Comparison of ENCODE assay signal across 1 cellular context in genomic region chr16:21526923-21527807, GRCh38.
TF ChIP-seq lines count a peak whose summit lies in the region.

No MANE protein-coding gene starts in this region.

TF ChIP-seq in HepG2, 621 proteins besides CTCF, POLR2A, EP300 and RAD21 (continued from another document and continues in another):
- TF ChIP-seq ZSCAN5A (CRISPR knock-in tag; IDR thresholded peaks at IDR 0.05; ENCODE audit: borderline replicate concordance) = no peak
- 0 out of 2 replicates have a peak, but pooled peaks have one; percentile 38 for TF ChIP-seq ZNF776 (CRISPR knock-in tag; IDR thresholded peaks at IDR 0.05)
- no peak for TF ChIP-seq GABPB1 (CRISPR knock-in tag; IDR thresholded peaks at IDR 0.05)
- no peak for TF ChIP-seq ZNF770 (CRISPR knock-in tag; IDR thresholded peaks at IDR 0.05)
- no peak for TF ChIP-seq FOXA1 (IDR thresholded peaks at IDR 0.05)
- 0 out of 2 replicates have a peak, but pooled peaks have one; percentile 36 for TF ChIP-seq FOXA1 (CRISPR knock-in tag; IDR thresholded peaks at IDR 0.05)
- no peak for TF ChIP-seq ZNF510 (CRISPR knock-in tag; IDR thresholded peaks at IDR 0.05; ENCODE audit: low read depth)
- no peak for TF ChIP-seq ZNF564 (CRISPR knock-in tag; IDR thresholded peaks at IDR 0.05)
- TF ChIP-seq ZNF180 (CRISPR knock-in tag; IDR thresholded peaks at IDR 0.05; ENCODE audit: borderline replicate concordance, low read depth) = no peak
- TF ChIP-seq IRF2 (CRISPR knock-in tag; IDR thresholded peaks at IDR 0.05) = peak; percentile 31; the same call in 1 of the 2 replicates
- TF ChIP-seq SNAI1 (CRISPR knock-in tag; IDR thresholded peaks at IDR 0.05; ENCODE audit: borderline replicate concordance) = peak; percentile 80; the same call in 1 of the 2 replicates
- no peak for TF ChIP-seq STAT5B (CRISPR knock-in tag; IDR thresholded peaks at IDR 0.05)
- 0 out of 2 replicates have a peak, but pooled peaks have one; percentile 37 for TF ChIP-seq ZNF230 (CRISPR knock-in tag; IDR thresholded peaks at IDR 0.05)
- peak; percentile 33; the same call in 1 of the 2 replicates for TF ChIP-seq ZNF572 (CRISPR knock-in tag; IDR thresholded peaks at IDR 0.05)
- no peak for TF ChIP-seq NR1H2 (CRISPR knock-in tag; IDR thresholded peaks at IDR 0.05; ENCODE audit: borderline replicate concordance, low read depth)
- TF ChIP-seq ZNF549 (CRISPR knock-in tag; IDR thresholded peaks at IDR 0.05) = no peak
- no peak for TF ChIP-seq SMARCE1 (IDR thresholded peaks at IDR 0.05; ENCODE audit: borderline replicate concordance)
- TF ChIP-seq ZNF317 (CRISPR knock-in tag; IDR thresholded peaks at IDR 0.05) = no peak
- no peak; the same call in 1 of the 2 replicates for TF ChIP-seq RFX5 (IDR thresholded peaks at IDR 0.05; ENCODE audit: low read depth, low read length)
- TF ChIP-seq ZNF274 (CRISPR knock-in tag; IDR thresholded peaks at IDR 0.05) = no peak
- TF ChIP-seq TEAD2 (CRISPR knock-in tag; IDR thresholded peaks at IDR 0.05) = no peak
- no peak for TF ChIP-seq HMGA1 (CRISPR knock-in tag; conservative IDR thresholded peaks at IDR 0.05)
- TF ChIP-seq SP1 (IDR thresholded peaks at IDR 0.05) = no peak
- TF ChIP-seq SP1 (CRISPR knock-in tag; IDR thresholded peaks at IDR 0.05) = no peak
- no peak; the same call in 1 of the 2 replicates for TF ChIP-seq ZNF34 (CRISPR knock-in tag; IDR thresholded peaks at IDR 0.05; ENCODE audit: borderline replicate concordance)
- no peak for TF ChIP-seq ZNF468 (CRISPR knock-in tag; IDR thresholded peaks at IDR 0.05)
- no peak for TF ChIP-seq ZNF563 (CRISPR knock-in tag; IDR thresholded peaks at IDR 0.05)
- TF ChIP-seq CREM (IDR thresholded peaks at IDR 0.05) = no peak
- no peak for TF ChIP-seq CREM (CRISPR knock-in tag; IDR thresholded peaks at IDR 0.05)
- TF ChIP-seq, protein P1, sequence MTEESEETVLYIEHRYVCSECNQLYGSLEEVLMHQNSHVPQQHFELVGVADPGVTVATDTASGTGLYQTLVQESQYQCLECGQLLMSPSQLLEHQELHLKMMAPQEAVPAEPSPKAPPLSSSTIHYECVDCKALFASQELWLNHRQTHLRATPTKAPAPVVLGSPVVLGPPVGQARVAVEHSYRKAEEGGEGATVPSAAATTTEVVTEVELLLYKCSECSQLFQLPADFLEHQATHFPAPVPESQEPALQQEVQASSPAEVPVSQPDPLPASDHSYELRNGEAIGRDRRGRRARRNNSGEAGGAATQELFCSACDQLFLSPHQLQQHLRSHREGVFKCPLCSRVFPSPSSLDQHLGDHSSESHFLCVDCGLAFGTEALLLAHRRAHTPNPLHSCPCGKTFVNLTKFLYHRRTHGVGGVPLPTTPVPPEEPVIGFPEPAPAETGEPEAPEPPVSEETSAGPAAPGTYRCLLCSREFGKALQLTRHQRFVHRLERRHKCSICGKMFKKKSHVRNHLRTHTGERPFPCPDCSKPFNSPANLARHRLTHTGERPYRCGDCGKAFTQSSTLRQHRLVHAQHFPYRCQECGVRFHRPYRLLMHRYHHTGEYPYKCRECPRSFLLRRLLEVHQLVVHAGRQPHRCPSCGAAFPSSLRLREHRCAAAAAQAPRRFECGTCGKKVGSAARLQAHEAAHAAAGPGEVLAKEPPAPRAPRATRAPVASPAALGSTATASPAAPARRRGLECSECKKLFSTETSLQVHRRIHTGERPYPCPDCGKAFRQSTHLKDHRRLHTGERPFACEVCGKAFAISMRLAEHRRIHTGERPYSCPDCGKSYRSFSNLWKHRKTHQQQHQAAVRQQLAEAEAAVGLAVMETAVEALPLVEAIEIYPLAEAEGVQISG (CRISPR knock-in tag; IDR thresholded peaks at IDR 0.05) = no peak; the same call in 1 of the 2 replicates
- TF ChIP-seq ZSCAN21 (CRISPR knock-in tag; IDR thresholded peaks at IDR 0.05; ENCODE audit: borderline replicate concordance) = no peak
- TF ChIP-seq LRRFIP1 (CRISPR knock-in tag; conservative IDR thresholded peaks at IDR 0.05) = no peak
- TF ChIP-seq GPN1 (CRISPR knock-in tag; IDR thresholded peaks at IDR 0.05; ENCODE audit: borderline replicate concordance) = no peak
- TF ChIP-seq ZBTB10 (CRISPR knock-in tag; IDR thresholded peaks at IDR 0.05; ENCODE audit: borderline replicate concordance) = peak; percentile 58; the same call in 1 of the 2 replicates
- TF ChIP-seq ZBTB7B (CRISPR knock-in tag; IDR thresholded peaks at IDR 0.05) = peak; percentile 71; the same call in 1 of the 2 replicates
- TF ChIP-seq, protein P2, sequence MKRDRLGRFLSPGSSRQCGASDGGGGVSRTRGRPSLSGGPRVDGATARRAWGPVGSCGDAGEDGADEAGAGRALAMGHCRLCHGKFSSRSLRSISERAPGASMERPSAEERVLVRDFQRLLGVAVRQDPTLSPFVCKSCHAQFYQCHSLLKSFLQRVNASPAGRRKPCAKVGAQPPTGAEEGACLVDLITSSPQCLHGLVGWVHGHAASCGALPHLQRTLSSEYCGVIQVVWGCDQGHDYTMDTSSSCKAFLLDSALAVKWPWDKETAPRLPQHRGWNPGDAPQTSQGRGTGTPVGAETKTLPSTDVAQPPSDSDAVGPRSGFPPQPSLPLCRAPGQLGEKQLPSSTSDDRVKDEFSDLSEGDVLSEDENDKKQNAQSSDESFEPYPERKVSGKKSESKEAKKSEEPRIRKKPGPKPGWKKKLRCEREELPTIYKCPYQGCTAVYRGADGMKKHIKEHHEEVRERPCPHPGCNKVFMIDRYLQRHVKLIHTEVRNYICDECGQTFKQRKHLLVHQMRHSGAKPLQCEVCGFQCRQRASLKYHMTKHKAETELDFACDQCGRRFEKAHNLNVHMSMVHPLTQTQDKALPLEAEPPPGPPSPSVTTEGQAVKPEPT (CRISPR knock-in tag; IDR thresholded peaks at IDR 0.05; ENCODE audit: low read depth) = peak; percentile 74; the same call in 1 of the 2 replicates
- no peak for TF ChIP-seq ZNF878 (CRISPR knock-in tag; IDR thresholded peaks at IDR 0.05)
- TF ChIP-seq TCF7 (IDR thresholded peaks at IDR 0.05; ENCODE audit: low read depth) = peak; percentile 21; the same call in 1 of the 2 replicates
- no peak for TF ChIP-seq XRCC5 (optimal IDR thresholded peaks at IDR 0.05; ENCODE audit: low read length)
- TF ChIP-seq TRIM24 (CRISPR knock-in tag; IDR thresholded peaks at IDR 0.05) = no peak
- no peak; the same call in 1 of the 2 replicates for TF ChIP-seq ZFP37 (CRISPR knock-in tag; IDR thresholded peaks at IDR 0.05; ENCODE audit: borderline replicate concordance)
- no peak for TF ChIP-seq JARID2 (CRISPR knock-in tag; IDR thresholded peaks at IDR 0.05; ENCODE audit: insufficient replicate concordance)
- TF ChIP-seq, protein P3, sequence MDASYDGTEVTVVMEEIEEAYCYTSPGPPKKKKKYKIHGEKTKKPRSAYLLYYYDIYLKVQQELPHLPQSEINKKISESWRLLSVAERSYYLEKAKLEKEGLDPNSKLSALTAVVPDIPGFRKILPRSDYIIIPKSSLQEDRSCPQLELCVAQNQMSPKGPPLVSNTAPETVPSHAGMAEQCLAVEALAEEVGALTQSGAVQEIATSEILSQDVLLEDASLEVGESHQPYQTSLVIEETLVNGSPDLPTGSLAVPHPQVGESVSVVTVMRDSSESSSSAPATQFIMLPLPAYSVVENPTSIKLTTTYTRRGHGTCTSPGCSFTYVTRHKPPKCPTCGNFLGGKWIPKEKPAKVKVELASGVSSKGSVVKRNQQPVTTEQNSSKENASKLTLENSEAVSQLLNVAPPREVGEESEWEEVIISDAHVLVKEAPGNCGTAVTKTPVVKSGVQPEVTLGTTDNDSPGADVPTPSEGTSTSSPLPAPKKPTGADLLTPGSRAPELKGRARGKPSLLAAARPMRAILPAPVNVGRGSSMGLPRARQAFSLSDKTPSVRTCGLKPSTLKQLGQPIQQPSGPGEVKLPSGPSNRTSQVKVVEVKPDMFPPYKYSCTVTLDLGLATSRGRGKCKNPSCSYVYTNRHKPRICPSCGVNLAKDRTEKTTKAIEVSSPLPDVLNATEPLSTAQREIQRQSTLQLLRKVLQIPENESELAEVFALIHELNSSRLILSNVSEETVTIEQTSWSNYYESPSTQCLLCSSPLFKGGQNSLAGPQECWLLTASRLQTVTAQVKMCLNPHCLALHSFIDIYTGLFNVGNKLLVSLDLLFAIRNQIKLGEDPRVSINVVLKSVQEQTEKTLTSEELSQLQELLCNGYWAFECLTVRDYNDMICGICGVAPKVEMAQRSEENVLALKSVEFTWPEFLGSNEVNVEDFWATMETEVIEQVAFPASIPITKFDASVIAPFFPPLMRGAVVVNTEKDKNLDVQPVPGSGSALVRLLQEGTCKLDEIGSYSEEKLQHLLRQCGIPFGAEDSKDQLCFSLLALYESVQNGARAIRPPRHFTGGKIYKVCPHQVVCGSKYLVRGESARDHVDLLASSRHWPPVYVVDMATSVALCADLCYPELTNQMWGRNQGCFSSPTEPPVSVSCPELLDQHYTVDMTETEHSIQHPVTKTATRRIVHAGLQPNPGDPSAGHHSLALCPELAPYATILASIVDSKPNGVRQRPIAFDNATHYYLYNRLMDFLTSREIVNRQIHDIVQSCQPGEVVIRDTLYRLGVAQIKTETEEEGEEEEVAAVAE (CRISPR knock-in tag; IDR thresholded peaks at IDR 0.05; ENCODE audit: borderline replicate concordance) = no peak
- no peak for TF ChIP-seq ZNF772 (CRISPR knock-in tag; IDR thresholded peaks at IDR 0.05)
- no peak for TF ChIP-seq RFXAP (CRISPR knock-in tag; IDR thresholded peaks at IDR 0.05; ENCODE audit: borderline replicate concordance)
- no peak for TF ChIP-seq GATA4 (IDR thresholded peaks at IDR 0.05; ENCODE audit: borderline replicate concordance, low read depth)
- peak; percentile 89 for TF ChIP-seq ZNF292 (CRISPR knock-in tag; IDR thresholded peaks at IDR 0.05; ENCODE audit: borderline replicate concordance, low read depth)
- 0 out of 2 replicates have a peak, but pooled peaks have one; percentile 22 for TF ChIP-seq REPIN1 (CRISPR knock-in tag; IDR thresholded peaks at IDR 0.05; ENCODE audit: borderline replicate concordance, low read depth)
- no peak for TF ChIP-seq PLRG1 (conservative IDR thresholded peaks at IDR 0.05)
- TF ChIP-seq BRD4 (CRISPR knock-in tag; IDR thresholded peaks at IDR 0.05) = no peak
- peak; percentile 90; the same call in 1 of the 2 replicates for TF ChIP-seq GZF1 (CRISPR knock-in tag; IDR thresholded peaks at IDR 0.05)
- TF ChIP-seq FOXP1 (IDR thresholded peaks at IDR 0.05) = peak; percentile 4; the same call in 1 of the 2 replicates
- TF ChIP-seq FOXP1 (CRISPR knock-in tag; IDR thresholded peaks at IDR 0.05) = no peak
- TF ChIP-seq NFIB (CRISPR knock-in tag; IDR thresholded peaks at IDR 0.05; ENCODE audit: borderline replicate concordance) = no peak
- no peak for TF ChIP-seq KMT2B (CRISPR knock-in tag; IDR thresholded peaks at IDR 0.05)
- TF ChIP-seq NR2F1 (CRISPR knock-in tag; IDR thresholded peaks at IDR 0.05) = no peak; a peak in 1 of 4 replicates
- no peak for TF ChIP-seq ZNF720 (CRISPR knock-in tag; IDR thresholded peaks at IDR 0.05)
